In the genomic region with DNA sequence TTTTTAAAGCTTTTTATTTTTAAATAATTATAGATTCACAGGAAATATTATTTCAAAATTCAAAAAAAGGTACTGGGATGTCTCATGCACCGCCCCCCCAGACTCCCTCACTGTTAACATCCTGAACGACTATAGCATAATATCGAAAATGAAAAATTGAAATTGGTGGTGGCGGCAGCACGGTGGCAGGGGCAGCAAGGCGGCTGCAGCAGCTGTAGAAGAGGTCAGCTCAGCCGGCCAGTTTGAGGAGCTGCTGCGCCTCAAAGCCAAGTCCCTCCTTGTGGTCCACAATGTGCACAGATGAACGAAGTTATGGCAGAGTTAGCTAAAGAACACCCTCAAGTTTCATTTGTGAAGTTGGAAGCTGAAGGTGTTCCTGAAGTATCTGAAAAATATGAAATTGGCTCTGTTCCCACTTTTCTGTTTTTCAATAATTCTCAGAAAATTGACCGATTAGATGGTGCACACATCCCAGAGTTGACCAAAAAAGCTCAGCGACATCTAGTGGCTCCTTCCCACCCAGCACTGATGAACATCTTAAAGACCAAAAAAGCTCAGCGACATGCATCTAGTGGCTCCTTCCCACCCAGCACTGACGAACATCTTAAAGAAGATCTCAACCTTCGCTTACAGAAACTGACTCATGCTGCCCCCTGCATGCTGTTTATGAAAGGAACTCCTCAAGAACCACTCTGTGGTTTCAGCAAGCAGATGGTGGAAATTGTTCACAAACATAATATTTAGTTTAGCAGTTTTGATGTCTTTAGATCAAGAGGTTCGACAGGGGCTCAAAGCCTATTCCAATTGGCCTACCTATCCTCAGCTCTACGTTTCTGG, we compare ENCODE assay signal across 8 cellular contexts.
DNase-seq lines count a peak whose midpoint lies in the region; ATAC-seq and TF ChIP-seq lines count a peak whose summit lies in the region.

No MANE protein-coding gene starts in this region.

- H2BK120ac ChIP-seq in trophoblast cell (ENCODE audit: insufficient read depth, low read length, poor library complexity), result no peak overlapping the region

- no peaks in the 10 kb centered on the region for H3F3A ChIP-seq in PC-3 (ENCODE audit: low read length, unreplicated experiment)

- H3K9me3 Mint-ChIP-seq in activated T-helper 17 cell treated with anti-CD3 and anti-CD28 coated beads, Interleukin-2, amount 50 U/mL, for 72 hours, result no peaks in the 10 kb centered on the region

- H3K27me3 ChIP-seq in BJ (ENCODE audit: control insufficient read depth, insufficient read depth, low read length), result no peaks in the 10 kb centered on the region
- no peaks in the 10 kb centered on the region for H3K27me3 ChIP-seq in PC-3 (ENCODE audit: low read length)
- no peaks in the 10 kb centered on the region for H3K27me3 ChIP-seq in trophoblast cell (ENCODE audit: insufficient read depth, low read length)

- POLR2A ChIA-PET in BJ (lab: Charles Lee) (interaction anchor here (1.2 kb wide), 1 partner anchor 40 kb away, joined by 21 read pairs; no protein-coding TSS in a partner anchor), PC-3 (lab: Charles Lee; ENCODE audit: unreplicated experiment) (no interaction called here)

- H3K4me2 ChIP-seq in PC-3 (ENCODE audit: low read length), result no peak overlapping the region
- no peak overlapping the region for H3K4me2 ChIP-seq in trophoblast cell (ENCODE audit: low read length)

- H3K9me3 ChIP-seq in PC-3 (ENCODE audit: low read length) (no peaks in the 10 kb centered on the region), trophoblast cell (ENCODE audit: insufficient read depth, low read depth, low read length) (no peaks in the 10 kb centered on the region)

- ATAC-seq in GM19023 (IDR thresholded peaks at IDR 0.05; ENCODE audit: unreplicated experiment) (peak; percentile 80), HG03139 (IDR thresholded peaks at IDR 0.05; ENCODE audit: unreplicated experiment) (peak; percentile 77), PC-3 (peak; percentile 99)
- peak; percentile 92 for ATAC-seq in activated T-helper 17 cell treated with anti-CD3 and anti-CD28 coated beads, Interleukin-2, amount 50 U/mL, for 72 hours (replicated peaks)

- H2AK5ac ChIP-seq in trophoblast cell (ENCODE audit: low read length), result no peak overlapping the region

- BruUV-seq in PC-3 (replicated peaks; lab: Mats Ljungman, UMichigan), result no TSS peak

- H3K9me2 ChIP-seq in PC-3 (replicated peaks; ENCODE audit: low read length), result no peaks in the 10 kb centered on the region

- H2BK5ac ChIP-seq in trophoblast cell (ENCODE audit: low read depth, low read length, poor library complexity), result no peak overlapping the region

- no peak overlapping the region for H3K23ac ChIP-seq in trophoblast cell (ENCODE audit: low read length)

- H3K9ac ChIP-seq in PC-3 (ENCODE audit: low read length) (no peak overlapping the region), trophoblast cell (ENCODE audit: low read length) (no peak overlapping the region)

- peaks cover 5% of the 10 kb centered on the region for H3K36me3 Mint-ChIP-seq in activated T-helper 17 cell treated with anti-CD3 and anti-CD28 coated beads, Interleukin-2, amount 50 U/mL, for 72 hours (ENCODE audit: low read depth)

- peaks cover 4% of the 10 kb centered on the region for H3K27me3 Mint-ChIP-seq in activated T-helper 17 cell treated with anti-CD3 and anti-CD28 coated beads, Interleukin-2, amount 50 U/mL, for 72 hours

- H3K4me3 ChIP-seq in BJ (ENCODE audit: low read depth, low read length) (no peak overlapping the region), PC-3 (ENCODE audit: low read length) (no peak overlapping the region), trophoblast cell (ENCODE audit: low read depth, low read length) (no peak overlapping the region)

- no peak overlapping the region for H4K8ac ChIP-seq in trophoblast cell (ENCODE audit: low read depth, low read length)

- peak overlapping the region; percentile 56 for H3K27ac Mint-ChIP-seq in activated T-helper 17 cell treated with anti-CD3 and anti-CD28 coated beads, Interleukin-2, amount 50 U/mL, for 72 hours

- peaks cover 16% of the 10 kb centered on the region for H3K4me1 Mint-ChIP-seq in activated T-helper 17 cell treated with anti-CD3 and anti-CD28 coated beads, Interleukin-2, amount 50 U/mL, for 72 hours

- H3K79me2 ChIP-seq in PC-3 (ENCODE audit: low read length) (no peaks in the 10 kb centered on the region), trophoblast cell (ENCODE audit: control insufficient read depth, insufficient read depth, low read length, poor library complexity) (no peaks in the 10 kb centered on the region)

- no peaks in the 10 kb centered on the region for H3K79me1 ChIP-seq in trophoblast cell (ENCODE audit: low read length)

- no CpG with 5 or more reads among the region's 16 CpGs for WGBS in trophoblast cell (ENCODE audit: extremely low coverage, insufficient coverage, insufficient read length)

- no peak overlapping the region for H3K4ac ChIP-seq in trophoblast cell (ENCODE audit: low read depth, low read length)

- H2BK12ac ChIP-seq in trophoblast cell (ENCODE audit: low read length), result no peak overlapping the region

- H4K91ac ChIP-seq in trophoblast cell (ENCODE audit: low read depth, low read length), result no peak overlapping the region

- intact Hi-C loops in PC-3 (cut with micrococcal nuclease), result loop anchor here (1.0 to 5.0 kb wide), 5 partner anchors 45 to 236 kb away; partner anchors contain the start of gene FAM50B

- CTCF ChIA-PET in BJ (lab: Yijun Ruan, JAX), result interaction anchor here (0.6 to 6.3 kb wide), 57 partner anchors 7 to 698 kb away, joined by 3 to 77 read pairs (median 4); partner anchors contain the start of gene FAM50B
- CTCF ChIA-PET in PC-3 (lab: Charles Lee), result interaction anchor here (1.0 to 1.9 kb wide), 4 partner anchors 45 to 230 kb away, joined by 4 to 18 read pairs (median 6); partner anchors contain the start of gene FAM50B

- H4K12ac ChIP-seq in trophoblast cell (ENCODE audit: low read depth, low read length), result no peak overlapping the region

- TF ChIP-seq CTCF in BJ (IDR thresholded peaks at IDR 0.05; ENCODE audit: insufficient read depth, low read depth, low read length) (peak; percentile 75), PC-3 (conservative IDR thresholded peaks at IDR 0.05; ENCODE audit: low read depth, low read length) (peak; percentile 81)

- no peak overlapping the region for H3K27ac ChIP-seq in PC-3 (ENCODE audit: low read length)
- H3K27ac ChIP-seq in trophoblast cell (ENCODE audit: low read depth, low read length), result no peak overlapping the region

- no peak overlapping the region for H3K18ac ChIP-seq in trophoblast cell (ENCODE audit: low read length)

- H3K4me1 ChIP-seq in PC-3 (ENCODE audit: insufficient read depth, low read length) (no peaks in the 10 kb centered on the region), trophoblast cell (ENCODE audit: control insufficient read depth in 1 of 2, insufficient read depth in 2 of 2, low read length in 2 of 2) (no peaks in the 10 kb centered on the region)

- no peak overlapping the region for H2AFZ ChIP-seq in PC-3 (ENCODE audit: low read length)
- no peak overlapping the region for H2AFZ ChIP-seq in trophoblast cell (ENCODE audit: insufficient read depth, low read length, poor library complexity)

- no peaks in the 10 kb centered on the region for H4K20me1 ChIP-seq in PC-3 (ENCODE audit: low read length)

- no peaks in the 10 kb centered on the region for H3K36me3 ChIP-seq in BJ (ENCODE audit: control insufficient read depth, insufficient read depth, low read length)
- no peaks in the 10 kb centered on the region for H3K36me3 ChIP-seq in PC-3 (ENCODE audit: low read depth, low read length)
- no peaks in the 10 kb centered on the region for H3K36me3 ChIP-seq in trophoblast cell (ENCODE audit: control insufficient read depth in 1 of 2, insufficient read depth in 2 of 2, low read length in 2 of 2)

- DNase-seq in BJ (ENCODE audit: low read depth) (peak; percentile 58), PC-3 (peak; percentile 84), foreskin melanocyte (peak; percentile 84), trophoblast cell (peak; percentile 82 to 93), SHP77 (lab: John Stamatoyannopoulos, UW) (no peak)

- peak overlapping the region; percentile 70 for H3K4me3 Mint-ChIP-seq in activated T-helper 17 cell treated with anti-CD3 and anti-CD28 coated beads, Interleukin-2, amount 50 U/mL, for 72 hours

- H3K14ac ChIP-seq in trophoblast cell (ENCODE audit: low read length), result no peak overlapping the region

Comparison
In these comparisons a context has a peak if more than half of its experiments do, and no peak if none do; other contexts are left out.
1. DNase-seq: peak in BJ (single experiment), PC-3 (single experiment), foreskin melanocyte (single experiment) and trophoblast cell (2 of 2); none in SHP77 (0 of 2).
2. Peak in every context shown above with its lines, with median percentiles within 50 percentile points of each other: ATAC-seq.